In genomic region chr2:170845343-170845742, GRCh38 we compare ENCODE assay signal across 15 cellular contexts. TPM values are rescaled to one million over a fixed set of nuclear protein-coding genes. Genes with fewer than 3 reads are reported as not detected.
DNase-seq lines count a peak whose midpoint lies in the region; ATAC-seq and TF ChIP-seq lines count a peak whose summit lies in the region.
"Had no signal": no experiment of that assay in that cellular context is flagged by ENCODE, and none has a peak within 500 bp of the region (broad histone marks: within the 10 kb centered on the region; RNA-seq: fewer than 3 reads in every experiment).

No MANE protein-coding gene starts in this region.

- no peak overlapping the region for H3K4me3 ChIP-seq in endodermal cell (ENCODE audit: low read length)
- H3K4me3 ChIP-seq: adrenal gland, tibial artery had no signal

- peaks cover 42% of the 10 kb centered on the region for H3K36me3 Mint-ChIP-seq in endodermal cell (ENCODE audit: low read depth)
- H3K36me3 Mint-ChIP-seq in activated T-helper 17 cell treated with anti-CD3 and anti-CD28 coated beads, Interleukin-2, amount 50 U/mL, for 72 hours (ENCODE audit: low read depth): no peaks in the 10 kb centered on the region
- H3K36me3 Mint-ChIP-seq: naive B cell had no signal

- H3K4me1 ChIP-seq in endodermal cell (ENCODE audit: control insufficient read depth, insufficient read depth, low read length): no peaks in the 10 kb centered on the region
- H3K4me1 ChIP-seq: adrenal gland, tibial artery had no signal

- no peaks in the 10 kb centered on the region for H3K9me3 Mint-ChIP-seq in endodermal cell
- no peaks in the 10 kb centered on the region for H3K9me3 Mint-ChIP-seq in activated T-helper 17 cell treated with anti-CD3 and anti-CD28 coated beads, Interleukin-2, amount 50 U/mL, for 72 hours

- no peaks in the 10 kb centered on the region for H3K27me3 ChIP-seq in endodermal cell (ENCODE audit: control insufficient read depth, insufficient read depth, low read length, poor library complexity, severe bottlenecking)
- H3K27me3 ChIP-seq: adrenal gland, tibial artery had no signal

- DNase-seq in ACHN: peak; percentile 21
- DNase-seq in COLO668 (lab: John Stamatoyannopoulos, UW; ENCODE audit: unreplicated experiment): peak; percentile 30
- DNase-seq in NCI-H1930 (lab: John Stamatoyannopoulos, UW): peak; percentile 11 to 31
- peak; percentile 86 for DNase-seq in endodermal cell
- no peak for DNase-seq in Kasumi-1 (lab: John Stamatoyannopoulos, UW)
- DNase-seq in left colon: no peak
- DNase-seq in central memory CD4-positive, alpha-beta T cell: no peak
- DNase-seq: adrenal gland, COR-L47, kidney glomerular epithelial cell, naive B cell, NCI-H1694, T-helper 2 cell, tibial artery had no signal

- in situ Hi-C loops in ACHN (cut with HindIII; ENCODE audit: low pct_ligation_motif_present, low pct_unique_long_range_greater_than_20kb, low sequenced_read_pairs): no loop called here

- H3K9me3 ChIP-seq in endodermal cell (ENCODE audit: control insufficient read depth, low read length): no peaks in the 10 kb centered on the region
- H3K9me3 ChIP-seq: adrenal gland, tibial artery had no signal

- no peak overlapping the region for H3K4me3 Mint-ChIP-seq in endodermal cell
- no peak overlapping the region for H3K4me3 Mint-ChIP-seq in activated T-helper 17 cell treated with anti-CD3 and anti-CD28 coated beads, Interleukin-2, amount 50 U/mL, for 72 hours
- H3K4me3 Mint-ChIP-seq: naive B cell had no signal

- intact Hi-C loops in left colon (cut with DNase I, micrococcal nuclease): no loop called here

- no peak overlapping the region for H3K27ac ChIP-seq in endodermal cell (ENCODE audit: low read depth, low read length)
- H3K27ac ChIP-seq: adrenal gland, tibial artery had no signal

- H3K27me3 Mint-ChIP-seq in endodermal cell (ENCODE audit: insufficient read depth): no peaks in the 10 kb centered on the region
- peaks cover 3% of the 10 kb centered on the region for H3K27me3 Mint-ChIP-seq in activated T-helper 17 cell treated with anti-CD3 and anti-CD28 coated beads, Interleukin-2, amount 50 U/mL, for 72 hours

- whole genome bisulfite sequencing in endodermal cell (ENCODE audit: insufficient coverage in 1 of 2, insufficient read length in 1 of 2), 2 experiments: 91 to 97% methylated on average over 4 to 10 of the region's 10 CpGs

- peak; percentile 68 for TF ChIP-seq CTCF in endodermal cell (conservative IDR thresholded peaks at IDR 0.05)

- peaks cover 8% of the 10 kb centered on the region for H3K4me1 Mint-ChIP-seq in endodermal cell
- peaks cover 10% of the 10 kb centered on the region for H3K4me1 Mint-ChIP-seq in activated T-helper 17 cell treated with anti-CD3 and anti-CD28 coated beads, Interleukin-2, amount 50 U/mL, for 72 hours
- H3K4me1 Mint-ChIP-seq: naive B cell had no signal

- no peak for ATAC-seq in left colon
- ATAC-seq in activated T-helper 17 cell treated with anti-CD3 and anti-CD28 coated beads, Interleukin-2, amount 50 U/mL, for 72 hours (replicated peaks): no peak

- peaks cover 18% of the 10 kb centered on the region for H3K36me3 ChIP-seq in endodermal cell (ENCODE audit: control insufficient read depth, insufficient read depth, low read length)
- H3K36me3 ChIP-seq: adrenal gland had no signal

- no peak overlapping the region for H3K27ac Mint-ChIP-seq in endodermal cell
- no peak overlapping the region for H3K27ac Mint-ChIP-seq in activated T-helper 17 cell treated with anti-CD3 and anti-CD28 coated beads, Interleukin-2, amount 50 U/mL, for 72 hours

- H3K9ac ChIP-seq in endodermal cell (ENCODE audit: extremely low read depth, low read length, poor library complexity, severe bottlenecking): no peak overlapping the region

RNA-seq across cellular contexts. Expression of gene GAD1, which starts 28.7 kb away (rescaled TPM):
- total RNA-seq in endodermal cell (10 to 100 TPM; 12.8 to 26.3 TPM), left colon (under 1 TPM in 1 of 2 donors, not detected in 1; 0.31 TPM)
- polyA plus RNA-seq in endodermal cell (2013, experiment 1 of 2): 20.6 TPM
- polyA plus RNA-seq in endodermal cell (2013, experiment 2 of 2): 21.4 TPM
- 1 to 10 TPM in 1 of 2 donors, under 1 TPM in 1; 0.73 to 7.1 TPM for total RNA-seq in activated T-helper 17 cell treated with anti-CD3 and anti-CD28 coated beads, Interleukin-2, amount 50 U/mL, for 72 hours

Comparison
In these comparisons a context has a peak if more than half of its experiments do, and no peak if none do; other contexts are left out.
1. DNase-seq: peak in ACHN (single experiment), COLO668 (single experiment), NCI-H1930 (2 of 2) and endodermal cell (single experiment); none in Kasumi-1 (0 of 2), left colon (0 of 2) and central memory CD4-positive, alpha-beta T cell (single experiment).